1 cellular context compared by ENCODE assay signal in genomic region chr11:67400942-67401494, GRCh38.
TF ChIP-seq lines count a peak whose summit lies in the region.

No MANE protein-coding gene starts in this region.

TF ChIP-seq in IMR-90, 13 proteins besides CTCF, POLR2A, EP300 and RAD21 (continued from another document):
- no peak for TF ChIP-seq USF2 (IDR thresholded peaks at IDR 0.05; ENCODE audit: low read depth, low read length)
- TF ChIP-seq RFX5 (IDR thresholded peaks at IDR 0.05; ENCODE audit: low read depth, low read length), result no peak
- TF ChIP-seq ELK1 (IDR thresholded peaks at IDR 0.05; ENCODE audit: borderline replicate concordance, low read depth, low read length), result no peak
- no peak for TF ChIP-seq CHD1 (IDR thresholded peaks at IDR 0.05; ENCODE audit: low read depth, low read length)
